In the genomic region with DNA sequence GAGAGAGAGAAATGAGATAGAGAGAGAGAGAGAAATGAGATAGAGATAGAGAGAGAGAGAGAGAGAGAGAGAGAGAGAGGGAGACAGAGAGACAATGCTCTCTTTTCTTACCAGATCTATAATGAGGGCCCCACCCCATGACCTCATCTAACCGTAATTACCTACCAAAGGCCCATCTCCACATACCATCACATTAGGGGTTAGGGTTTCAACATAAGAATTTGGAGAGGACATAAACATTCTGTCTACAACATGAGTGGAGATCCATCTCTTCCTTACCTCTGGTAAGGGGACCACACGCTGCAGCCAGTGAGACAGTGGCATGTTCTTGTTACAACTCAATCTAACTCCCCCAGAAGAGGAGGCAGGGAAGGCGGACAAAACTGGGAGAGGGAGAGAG, we compare ENCODE assay signal across 8 cellular contexts. TPM values are rescaled to one million over a fixed set of nuclear protein-coding genes. Genes with fewer than 3 reads are reported as not detected.
A peak's percentile ranks its signal among the peaks of the same experiment; 100 is the strongest.
DNase-seq lines count a peak whose midpoint lies in the region; ATAC-seq and TF ChIP-seq lines count a peak whose summit lies in the region.
"Not testable (repeated sequence)": the region's sequence is repeated elsewhere in the genome, so short reads cannot be mapped to it uniquely, and the experiment has no call there.

No MANE protein-coding gene starts in this region.

- not testable (repeated sequence) for TF ChIP-seq CTCF in chondrocyte (IDR thresholded peaks at IDR 0.05); mesothelial cell of epicardium (IDR thresholded peaks at IDR 0.05; ENCODE audit: unreplicated experiment); progenitor cell of endocrine pancreas (IDR thresholded peaks at IDR 0.05; ENCODE audit: unreplicated experiment)

- in situ Hi-C loops in GM23248 (cut with MboI) = not testable (repeated sequence)

- POLR2A ChIA-PET in activated CD4-positive, alpha-beta T cell treated with anti-CD3 and anti-CD28 coated beads for 36 hours (lab: Charles Lee) = not testable (repeated sequence)

- H3K9me3 Mint-ChIP-seq in activated CD4-positive, alpha-beta T cell treated with anti-CD3 and anti-CD28 coated beads for 36 hours (ENCODE audit: low read depth); activated naive CD4-positive, alpha-beta T cell treated with anti-CD3 and anti-CD28 coated beads for 36 hours; chondrocyte (ENCODE audit: low read depth); mesothelial cell of epicardium; progenitor cell of endocrine pancreas (ENCODE audit: low read depth): not testable (repeated sequence)

- not testable (repeated sequence) for H3K27me3 Mint-ChIP-seq in activated CD4-positive, alpha-beta T cell treated with anti-CD3 and anti-CD28 coated beads for 36 hours; activated naive CD4-positive, alpha-beta T cell treated with anti-CD3 and anti-CD28 coated beads for 36 hours (ENCODE audit: low read depth); chondrocyte (ENCODE audit: low read depth); mesothelial cell of epicardium (ENCODE audit: low read depth); progenitor cell of endocrine pancreas

- peaks cover 15% of the 10 kb centered on the region for H3K79me2 ChIP-seq in GM23248 (ENCODE audit: insufficient read depth)

- not testable (repeated sequence) for H4K20me1 ChIP-seq in BLaER1 treated with 17β-estradiol and CSF1 and Interleukin-3, amounts not matched to agents 10 nM and 100 nM; GM23248 (ENCODE audit: insufficient read depth)

- H3F3A ChIP-seq in GM23248 (ENCODE audit: insufficient read depth) = not testable (repeated sequence)

- not testable (repeated sequence) for H3K9me2 ChIP-seq in GM23248 (ENCODE audit: insufficient read depth)

- H3K27ac ChIP-seq in BLaER1 treated with 17β-estradiol and CSF1 and Interleukin-3, amounts not matched to agents 10 nM and 100 nM; GM23248: not testable (repeated sequence)

- not testable (repeated sequence) for ATAC-seq in activated CD4-positive, alpha-beta T cell treated with anti-CD3 and anti-CD28 coated beads for 36 hours

- H3K36me3 Mint-ChIP-seq in activated CD4-positive, alpha-beta T cell treated with anti-CD3 and anti-CD28 coated beads for 36 hours (ENCODE audit: low read depth); activated naive CD4-positive, alpha-beta T cell treated with anti-CD3 and anti-CD28 coated beads for 36 hours (ENCODE audit: low read depth); chondrocyte (ENCODE audit: low read depth); mesothelial cell of epicardium; progenitor cell of endocrine pancreas (ENCODE audit: insufficient read depth): not testable (repeated sequence)

- intact Hi-C loops in activated CD4-positive, alpha-beta T cell treated with anti-CD3 and anti-CD28 coated beads for 36 hours (cut with DNase I, micrococcal nuclease); activated naive CD4-positive, alpha-beta T cell treated with anti-CD3 and anti-CD28 coated beads for 36 hours (cut with micrococcal nuclease): not testable (repeated sequence)

- H3K36me3 ChIP-seq in BLaER1 treated with 17β-estradiol and CSF1 and Interleukin-3, amounts not matched to agents 10 nM and 100 nM; GM23248 (ENCODE audit: low read depth): not testable (repeated sequence)

- H3K4me1 ChIP-seq in BLaER1 treated with 17β-estradiol and CSF1 and Interleukin-3, amounts not matched to agents 10 nM and 100 nM = peaks cover 4 to 16% (median 12%) of the 10 kb centered on the region in 10 experiments; a peak in 14 of 20 replicates
- H3K4me1 ChIP-seq in GM23248 (ENCODE audit: insufficient read depth) = peaks cover 16% of the 10 kb centered on the region

- peak overlapping the region; percentile 29 for H3K4me3 Mint-ChIP-seq in activated CD4-positive, alpha-beta T cell treated with anti-CD3 and anti-CD28 coated beads for 36 hours
- H3K4me3 Mint-ChIP-seq in activated naive CD4-positive, alpha-beta T cell treated with anti-CD3 and anti-CD28 coated beads for 36 hours = peak overlapping the region; percentile 62
- peak overlapping the region; percentile 27 for H3K4me3 Mint-ChIP-seq in chondrocyte (ENCODE audit: unreplicated experiment)
- peak overlapping the region; percentile 58 for H3K4me3 Mint-ChIP-seq in mesothelial cell of epicardium
- H3K4me3 Mint-ChIP-seq in progenitor cell of endocrine pancreas (ENCODE audit: low read depth) = peak overlapping the region; percentile 49

- CTCF ChIA-PET in activated CD4-positive, alpha-beta T cell treated with anti-CD3 and anti-CD28 coated beads for 36 hours (lab: Charles Lee) = not testable (repeated sequence)
- CTCF ChIA-PET in activated naive CD4-positive, alpha-beta T cell treated with anti-CD3 and anti-CD28 coated beads for 36 hours (lab: Charles Lee) = interaction anchor here (1.2 kb wide), 1 partner anchor 22 kb away, joined by 3 read pairs; no protein-coding TSS in a partner anchor

- H3K4me2 ChIP-seq in BLaER1 treated with 17β-estradiol and CSF1 and Interleukin-3, amounts not matched to agents 10 nM and 100 nM = peak overlapping the region in 8 of 11 experiments; percentile 83 to 97 (median 90); a peak in 11 of 22 replicates
- not testable (repeated sequence) for H3K4me2 ChIP-seq in GM23248 (ENCODE audit: unreplicated experiment)

- not testable (repeated sequence) for H3K27me3 ChIP-seq in BLaER1 treated with 17β-estradiol and CSF1 and Interleukin-3, amounts not matched to agents 10 nM and 100 nM; GM23248 (replicated peaks; ENCODE audit: insufficient read depth)

- H2AFZ ChIP-seq in GM23248 = peak overlapping the region; percentile 99; the same call in 1 of the 2 replicates

- H3K27ac Mint-ChIP-seq in activated CD4-positive, alpha-beta T cell treated with anti-CD3 and anti-CD28 coated beads for 36 hours = peak overlapping the region; percentile 37
- H3K27ac Mint-ChIP-seq in activated naive CD4-positive, alpha-beta T cell treated with anti-CD3 and anti-CD28 coated beads for 36 hours; chondrocyte (ENCODE audit: unreplicated experiment); progenitor cell of endocrine pancreas: not testable (repeated sequence)
- peak overlapping the region; percentile 76 for H3K27ac Mint-ChIP-seq in mesothelial cell of epicardium

- not testable (repeated sequence) for DNase-seq in GM23248; activated CD4-positive, alpha-beta T cell treated with anti-CD3 and anti-CD28 coated beads for 36 hours; activated naive CD4-positive, alpha-beta T cell treated with anti-CD3 and anti-CD28 coated beads for 36 hours; chondrocyte (ENCODE audit: low spot score); mesothelial cell of epicardium (ENCODE audit: low spot score in 2 of 2, unreplicated experiment in 2 of 2); progenitor cell of endocrine pancreas (ENCODE audit: low spot score, unreplicated experiment)
- peak; percentile 7 for DNase-seq in NAMALWA (ENCODE audit: low spot score)

- not testable (repeated sequence) for H3K4me3 ChIP-seq in BLaER1 treated with 17β-estradiol and CSF1 and Interleukin-3, amounts not matched to agents 10 nM and 100 nM; GM23248

- not testable (repeated sequence) for H3K9ac ChIP-seq in BLaER1 treated with 17β-estradiol and CSF1 and Interleukin-3, amounts not matched to agents 10 nM and 100 nM; GM23248

- H3K4me1 Mint-ChIP-seq in activated CD4-positive, alpha-beta T cell treated with anti-CD3 and anti-CD28 coated beads for 36 hours = peaks cover 21% of the 10 kb centered on the region
- H3K4me1 Mint-ChIP-seq in activated naive CD4-positive, alpha-beta T cell treated with anti-CD3 and anti-CD28 coated beads for 36 hours (ENCODE audit: low read depth) = peaks cover 15% of the 10 kb centered on the region
- peaks cover 11% of the 10 kb centered on the region for H3K4me1 Mint-ChIP-seq in chondrocyte (ENCODE audit: low read depth)
- H3K4me1 Mint-ChIP-seq in mesothelial cell of epicardium = peaks cover 21% of the 10 kb centered on the region
- peaks cover 13% of the 10 kb centered on the region for H3K4me1 Mint-ChIP-seq in progenitor cell of endocrine pancreas (ENCODE audit: low read depth)

- not testable (repeated sequence) for H3K9me3 ChIP-seq in BLaER1 treated with 17β-estradiol and CSF1 and Interleukin-3, amounts not matched to agents 10 nM and 100 nM (replicated peaks in 1 of 11); GM23248 (ENCODE audit: low read depth)

- 84 to 86% methylated on average over 3 of the region's 3 CpGs for WGBS in GM23248 (ENCODE audit: low coverage in 1 of 2, low lambda C conversion rate in 2 of 2, missing lambda C conversion rate in 2 of 2), 2 experiments

RNA-seq across cellular contexts. Expression of a gene that starts 44.5 kb away (rescaled TPM):
- total RNA-seq in GM23248 (2014; rRNA removed; shearing (Covaris generic)) = 4.3 and 5.4 TPM in 2 replicates
- 6.5 and 9.7 TPM in 2 replicates for polyA plus RNA-seq in GM23248 (2016; fragmentation: Nextera tagmentation; extraction: Ambion mirVana)
- 10 to 100 TPM; 12.3 to 16.0 TPM for total RNA-seq in activated CD4-positive, alpha-beta T cell treated with anti-CD3 and anti-CD28 coated beads for 36 hours
- 1 to 10 TPM; 9.2 TPM for total RNA-seq in activated naive CD4-positive, alpha-beta T cell treated with anti-CD3 and anti-CD28 coated beads for 36 hours
- total RNA-seq in chondrocyte (11.1 to 23.5 TPM (median 12.2 TPM) in 3 replicates), mesothelial cell of epicardium (39.5 to 44.2 TPM (median 41.8 TPM) in 3 replicates), progenitor cell of endocrine pancreas (56.2 and 61.2 TPM in 2 replicates)
